ENCODE assay signal across 2 cellular contexts in the genomic region with DNA sequence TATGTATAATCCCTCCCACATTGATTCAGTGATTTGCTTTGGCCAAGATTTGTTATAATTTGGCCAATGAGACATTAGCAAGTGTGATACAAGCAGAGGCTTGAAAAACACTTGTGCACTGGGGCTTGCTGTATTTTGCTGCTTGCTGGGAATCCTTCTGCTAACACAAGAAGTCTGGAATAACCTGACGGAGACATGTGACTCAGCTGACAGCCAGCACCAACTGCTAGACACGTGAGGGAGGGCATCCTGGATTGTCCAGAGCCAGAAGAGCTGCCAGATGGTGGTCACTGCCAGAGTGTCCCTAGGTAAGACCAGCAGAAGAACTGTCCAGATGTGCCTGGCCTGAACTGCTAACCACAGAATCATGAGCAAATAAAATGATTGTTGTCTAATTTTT.
TF ChIP-seq lines count a peak whose summit lies in the region.

No MANE protein-coding gene starts in this region.

TF ChIP-seq in HEK293, 187 proteins besides CTCF, POLR2A, EP300 and RAD21:
- no peak for TF ChIP-seq ZNF121 (tag by site-specific recombination; IDR thresholded peaks at IDR 0.05)
- TF ChIP-seq PRDM10 (tag by site-specific recombination; IDR thresholded peaks at IDR 0.05) = peak; percentile 70
TF ChIP-seq in HEK293: peak in this region for 1.

TF ChIP-seq in K562, 482 proteins besides CTCF, POLR2A, EP300 and RAD21:
- TF ChIP-seq MAZ (CRISPR knock-in tag; conservative IDR thresholded peaks at IDR 0.05 in 1 of 2, IDR thresholded peaks at IDR 0.05 in 1 of 2) = no peak
- TF ChIP-seq CBFA2T3 (IDR thresholded peaks at IDR 0.05) = no peak
- no peak for TF ChIP-seq IRF9 (tag; IDR thresholded peaks at IDR 0.05)
- no peak for TF ChIP-seq KLF1 (tag; IDR thresholded peaks at IDR 0.05)
- no peak for TF ChIP-seq GTF2E2 (tag; IDR thresholded peaks at IDR 0.05)
- TF ChIP-seq ZNF655 (CRISPR knock-in tag; IDR thresholded peaks at IDR 0.05) = no peak
- TF ChIP-seq, protein P1, sequence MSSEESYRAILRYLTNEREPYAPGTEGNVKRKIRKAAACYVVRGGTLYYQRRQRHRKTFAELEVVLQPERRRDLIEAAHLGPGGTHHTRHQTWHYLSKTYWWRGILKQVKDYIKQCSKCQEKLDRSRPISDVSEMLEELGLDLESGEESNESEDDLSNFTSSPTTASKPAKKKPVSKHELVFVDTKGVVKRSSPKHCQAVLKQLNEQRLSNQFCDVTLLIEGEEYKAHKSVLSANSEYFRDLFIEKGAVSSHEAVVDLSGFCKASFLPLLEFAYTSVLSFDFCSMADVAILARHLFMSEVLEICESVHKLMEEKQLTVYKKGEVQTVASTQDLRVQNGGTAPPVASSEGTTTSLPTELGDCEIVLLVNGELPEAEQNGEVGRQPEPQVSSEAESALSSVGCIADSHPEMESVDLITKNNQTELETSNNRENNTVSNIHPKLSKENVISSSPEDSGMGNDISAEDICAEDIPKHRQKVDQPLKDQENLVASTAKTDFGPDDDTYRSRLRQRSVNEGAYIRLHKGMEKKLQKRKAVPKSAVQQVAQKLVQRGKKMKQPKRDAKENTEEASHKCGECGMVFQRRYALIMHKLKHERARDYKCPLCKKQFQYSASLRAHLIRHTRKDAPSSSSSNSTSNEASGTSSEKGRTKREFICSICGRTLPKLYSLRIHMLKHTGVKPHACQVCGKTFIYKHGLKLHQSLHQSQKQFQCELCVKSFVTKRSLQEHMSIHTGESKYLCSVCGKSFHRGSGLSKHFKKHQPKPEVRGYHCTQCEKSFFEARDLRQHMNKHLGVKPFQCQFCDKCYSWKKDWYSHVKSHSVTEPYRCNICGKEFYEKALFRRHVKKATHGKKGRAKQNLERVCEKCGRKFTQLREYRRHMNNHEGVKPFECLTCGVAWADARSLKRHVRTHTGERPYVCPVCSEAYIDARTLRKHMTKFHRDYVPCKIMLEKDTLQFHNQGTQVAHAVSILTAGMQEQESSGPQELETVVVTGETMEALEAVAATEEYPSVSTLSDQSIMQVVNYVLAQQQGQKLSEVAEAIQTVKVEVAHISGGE (CRISPR knock-in tag; IDR thresholded peaks at IDR 0.05) = no peak
- TF ChIP-seq, protein P2, sequence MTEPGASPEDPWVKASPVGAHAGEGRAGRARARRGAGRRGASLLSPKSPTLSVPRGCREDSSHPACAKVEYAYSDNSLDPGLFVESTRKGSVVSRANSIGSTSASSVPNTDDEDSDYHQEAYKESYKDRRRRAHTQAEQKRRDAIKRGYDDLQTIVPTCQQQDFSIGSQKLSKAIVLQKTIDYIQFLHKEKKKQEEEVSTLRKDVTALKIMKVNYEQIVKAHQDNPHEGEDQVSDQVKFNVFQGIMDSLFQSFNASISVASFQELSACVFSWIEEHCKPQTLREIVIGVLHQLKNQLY (CRISPR knock-in tag; conservative IDR thresholded peaks at IDR 0.05) = no peak
- no peak for TF ChIP-seq NONO (IDR thresholded peaks at IDR 0.05; ENCODE audit: low read depth in 2 of 2, low read length in 1 of 2)
- TF ChIP-seq SMARCB1 (IDR thresholded peaks at IDR 0.05; ENCODE audit: insufficient read length, low read depth) = no peak
- no peak for TF ChIP-seq RBM25 (IDR thresholded peaks at IDR 0.05; ENCODE audit: low read depth, low read length, severe bottlenecking)
